Comparison of ENCODE assay signal across 9 cellular contexts in the genomic region with DNA sequence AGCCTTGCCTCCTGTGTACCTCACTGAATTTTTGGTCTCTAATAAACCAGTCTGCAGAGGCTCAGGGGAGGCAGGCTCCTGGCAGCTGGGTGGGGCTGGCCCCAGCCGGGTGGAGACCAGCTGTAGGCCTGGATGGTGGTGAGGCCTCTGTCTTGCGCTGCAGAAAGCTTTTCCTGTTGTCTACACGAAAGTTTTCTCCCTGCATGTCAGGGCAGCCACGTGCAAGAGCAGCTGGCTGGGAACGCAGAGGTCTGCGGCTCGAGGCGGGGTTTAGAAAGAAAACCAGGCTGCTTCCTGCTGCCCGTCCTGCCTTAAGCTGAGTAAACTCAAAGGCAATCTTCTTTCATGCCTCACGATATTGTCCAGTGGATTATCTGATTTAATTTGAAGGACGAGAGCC. TPM values are rescaled to one million over a fixed set of nuclear protein-coding genes. Genes with fewer than 3 reads are reported as not detected.
DNase-seq lines count a peak whose midpoint lies in the region; ATAC-seq and TF ChIP-seq lines count a peak whose summit lies in the region.
"Had no signal": no experiment of that assay in that cellular context is flagged by ENCODE, and none has a peak within 500 bp of the region (broad histone marks: within the 10 kb centered on the region; RNA-seq: fewer than 3 reads in every experiment).

No MANE protein-coding gene starts in this region.

- H3K27me3 Mint-ChIP-seq in memory B cell = no peaks in the 10 kb centered on the region

- no peaks in the 10 kb centered on the region for H3K9me3 Mint-ChIP-seq in memory B cell

- peaks cover 26% of the 10 kb centered on the region for H3K4me1 Mint-ChIP-seq in memory B cell

- peak overlapping the region; percentile 42 for H3K4me3 ChIP-seq in GM23248
- H3K4me3 ChIP-seq in WERI-Rb-1 (ENCODE audit: low read depth, low read length) = peak overlapping the region; percentile 8
- H3K4me3 ChIP-seq in mammary epithelial cell (replicated peaks in 1 of 3; ENCODE audit: insufficient read depth in 1 of 3, low read depth in 2 of 3, low read length in 3 of 3) = no peak overlapping the region

- H3K36me3 ChIP-seq in GM23248 (ENCODE audit: low read depth) (no peaks in the 10 kb centered on the region), WERI-Rb-1 (peaks cover 21% of the 10 kb centered on the region), mammary epithelial cell (ENCODE audit: insufficient read depth, low read length) (no peaks in the 10 kb centered on the region)

- H2AFZ ChIP-seq in GM23248 (peak overlapping the region; percentile 79), mammary epithelial cell (ENCODE audit: low read depth, low read length) (peak overlapping the region; percentile 82)

- peaks cover 8% of the 10 kb centered on the region for H3F3A ChIP-seq in GM23248 (ENCODE audit: insufficient read depth)

- H3K4me1 ChIP-seq in GM23248 (ENCODE audit: insufficient read depth) (peaks cover 32% of the 10 kb centered on the region), mammary epithelial cell (ENCODE audit: insufficient read depth, low read length) (peaks cover 38% of the 10 kb centered on the region)

- no peaks in the 10 kb centered on the region for H3K36me3 Mint-ChIP-seq in memory B cell

- ATAC-seq in memory B cell (ENCODE audit: low read depth) = peak; percentile 74
- no peak for ATAC-seq in GM18907 (IDR thresholded peaks at IDR 0.05; ENCODE audit: unreplicated experiment)
- no peak for ATAC-seq in HG03175 (IDR thresholded peaks at IDR 0.05; ENCODE audit: unreplicated experiment)

- intact Hi-C loops in mammary epithelial cell (cut with micrococcal nuclease) = no loop called here

- CTCF ChIA-PET in mammary epithelial cell (lab: Charles Lee; ENCODE audit: low non-redundant PET) = no interaction called here

- in situ Hi-C loops in GM23248 (cut with MboI) = no loop called here
- in situ Hi-C loops in mammary epithelial cell (cut with MboI; ENCODE audit: low sequenced_read_pairs in 2 of 2) = no loop called here

- peak overlapping the region; percentile 68 for H3K27ac Mint-ChIP-seq in memory B cell

- H3K9me3 ChIP-seq in GM23248 (ENCODE audit: low read depth) (no peaks in the 10 kb centered on the region), WERI-Rb-1 (ENCODE audit: severe bottlenecking) (no peaks in the 10 kb centered on the region), mammary epithelial cell (replicated peaks; ENCODE audit: insufficient read depth, low read length) (no peaks in the 10 kb centered on the region)

- H4K20me1 ChIP-seq in GM23248 (ENCODE audit: insufficient read depth) = no peaks in the 10 kb centered on the region
- no peaks in the 10 kb centered on the region for H4K20me1 ChIP-seq in mammary epithelial cell (ENCODE audit: insufficient read depth, low read length)

- no peak for TF ChIP-seq CTCF in WERI-Rb-1 (IDR thresholded peaks at IDR 0.05; ENCODE audit: low read depth, low read length)
- TF ChIP-seq CTCF in mammary epithelial cell (conservative IDR thresholded peaks at IDR 0.05 in 1 of 2, IDR thresholded peaks at IDR 0.05 in 1 of 2; ENCODE audit: extremely low read depth in 1 of 2, insufficient read depth in 1 of 2, low read depth in 1 of 2, low read length in 2 of 2) = no peak

- dilution Hi-C loops in mammary epithelial cell (cut with HindIII; ENCODE audit: low sequenced_read_pairs) = no loop called here

- DNase-seq in GM23248 (peak; percentile 93), WERI-Rb-1 (peak; percentile 66), mammary epithelial cell (peak; percentile 88), memory B cell (ENCODE audit: low spot score in 2 of 2) (no peak), mesenteric fat pad (ENCODE audit: low spot score) (no peak)
- DNase-seq in stimulated activated CD8-positive, alpha-beta memory T cell treated with anti-CD3 and anti-CD28 coated beads, Interleukin-7, amount 100 ng/mL, for 4 hours (ENCODE audit: low read depth in 2 of 2) = peak; percentile 12 to 29

- H3K4me2 ChIP-seq in GM23248 (ENCODE audit: unreplicated experiment) = peak overlapping the region; percentile 50
- H3K4me2 ChIP-seq in mammary epithelial cell (ENCODE audit: insufficient read depth, low read depth, low read length) = peak overlapping the region; percentile 79

- H3K27me3 ChIP-seq in GM23248 (replicated peaks; ENCODE audit: insufficient read depth) (no peaks in the 10 kb centered on the region), WERI-Rb-1 (ENCODE audit: insufficient read depth, low read depth, severe bottlenecking) (no peaks in the 10 kb centered on the region), mammary epithelial cell (ENCODE audit: insufficient read depth, low read length) (no peaks in the 10 kb centered on the region)

- H3K9me2 ChIP-seq in GM23248 (ENCODE audit: insufficient read depth) = no peaks in the 10 kb centered on the region

- BruUV-seq in mammary epithelial cell (replicated peaks; lab: Mats Ljungman, UMichigan) = no TSS peak

- H3K27ac ChIP-seq in GM23248 = peak overlapping the region; percentile 82
- peak overlapping the region; percentile 98 for H3K27ac ChIP-seq in WERI-Rb-1
- peak overlapping the region; percentile 22 for H3K27ac ChIP-seq in mammary epithelial cell (ENCODE audit: insufficient read depth, low read depth, low read length)

- H3K9ac ChIP-seq in GM23248 (peak overlapping the region; percentile 67), mammary epithelial cell (ENCODE audit: insufficient read depth, low read length) (no peak overlapping the region)

- WGBS in GM23248 (ENCODE audit: low coverage in 1 of 2, low lambda C conversion rate in 2 of 2, missing lambda C conversion rate in 2 of 2), 2 experiments = 8 to 12% methylated on average over 11 of the region's 11 CpGs
- WGBS in mammary epithelial cell (ENCODE audit: low coverage, missing lambda C conversion rate) = 4% methylated on average over 11 of the region's 11 CpGs

- H3K79me2 ChIP-seq in GM23248 (ENCODE audit: insufficient read depth) = no peaks in the 10 kb centered on the region
- H3K79me2 ChIP-seq in mammary epithelial cell (ENCODE audit: insufficient read depth, low read length) = no peaks in the 10 kb centered on the region

- peak overlapping the region; percentile 15 for H3K4me3 Mint-ChIP-seq in memory B cell

RNA-seq across cellular contexts. Expression of a gene that starts 2.4 kb away (rescaled TPM):
- total RNA-seq in GM23248 (2014; rRNA removed; shearing (Covaris generic)) = 60.3 and 91.4 TPM in 2 replicates
- polyA plus RNA-seq in GM23248 (2016; fragmentation: Nextera tagmentation; extraction: Ambion mirVana) (28.3 and 29.0 TPM in 2 replicates), mammary epithelial cell (85.4 TPM)
- total RNA-seq in mammary epithelial cell (10 to 100 TPM; 10.8 to 89.5 TPM), mesenteric fat pad (1,175 TPM)
- polyA minus RNA-seq in mammary epithelial cell = 77.9 TPM

RNA-seq across cellular contexts. Expression of a gene that starts 21.6 kb away (rescaled TPM):
- not detected in 2 replicates for total RNA-seq in GM23248 (2014; rRNA removed; shearing (Covaris generic))
- polyA plus RNA-seq in GM23248 (2016; fragmentation: Nextera tagmentation; extraction: Ambion mirVana) (0.08 TPM in 1 of 2 replicates, not detected in the other), mammary epithelial cell (10.1 TPM)
- total RNA-seq in mammary epithelial cell (1 to 10 TPM; 5.7 to 7.3 TPM), mesenteric fat pad (29.3 TPM)
- 3.7 TPM for polyA minus RNA-seq in mammary epithelial cell
- total RNA-seq: temporal lobe had no signal

RNA-seq across cellular contexts. Expression of a gene that starts 39.8 kb away (rescaled TPM):
- 23.0 and 23.9 TPM in 2 replicates for total RNA-seq in GM23248 (2014; rRNA removed; shearing (Covaris generic))
- polyA plus RNA-seq in GM23248 (2016; fragmentation: Nextera tagmentation; extraction: Ambion mirVana) (4.4 and 5.8 TPM in 2 replicates), mammary epithelial cell (10.2 TPM)
- total RNA-seq in mammary epithelial cell (10 to 100 TPM; 17.8 to 35.5 TPM), mesenteric fat pad (47.4 TPM)
- polyA minus RNA-seq in mammary epithelial cell = 8.5 TPM

RNA-seq across cellular contexts. Expression of a gene that starts 54.1 kb away (rescaled TPM):
- total RNA-seq in GM23248 (2014; rRNA removed; shearing (Covaris generic)) = 2.2 and 2.8 TPM in 2 replicates
- polyA plus RNA-seq in GM23248 (2016; fragmentation: Nextera tagmentation; extraction: Ambion mirVana) (2.2 and 2.4 TPM in 2 replicates), mammary epithelial cell (0.87 TPM)
- total RNA-seq in mammary epithelial cell (1 to 10 TPM; 2.2 to 5.7 TPM), mesenteric fat pad (30.1 TPM)
- 4.4 TPM for polyA minus RNA-seq in mammary epithelial cell

Comparison
In these comparisons a context has a peak if more than half of its experiments do, and no peak if none do; other contexts are left out.
1. DNase-seq: peak in GM23248 (single experiment), WERI-Rb-1 (single experiment), mammary epithelial cell (single experiment) and stimulated activated CD8-positive, alpha-beta memory T cell treated with anti-CD3 and anti-CD28 coated beads, Interleukin-7, amount 100 ng/mL, for 4 hours (2 of 2); none in memory B cell (0 of 2) and mesenteric fat pad (single experiment).
2. H3K27ac ChIP-seq: peak in every context shown above with its lines; median percentile 98 in WERI-Rb-1; 82 in GM23248; 22 in mammary epithelial cell.
3. H3K4me3 ChIP-seq: peak in GM23248 (single experiment) and WERI-Rb-1 (single experiment); none in mammary epithelial cell (0 of 3).
4. RNA of a gene that starts 2.4 kb away (total RNA-seq): 1,175 TPM in mesenteric fat pad (single experiment); 10.8 to 89.5 TPM in mammary epithelial cell and 60.3 to 91.4 TPM in GM23248; every median in the first group is over 10 times any median in the second.